Comparison of ENCODE assay signal across 11 cellular contexts in genomic region chr11:87454246-87454645, GRCh38.
DNase-seq lines count a peak whose midpoint lies in the region; ATAC-seq lines count a peak whose summit lies in the region.
"Had no signal": no experiment of that assay in that cellular context is flagged by ENCODE, and none has a peak within 500 bp of the region (broad histone marks: within the 10 kb centered on the region; RNA-seq: fewer than 3 reads in every experiment).

No MANE protein-coding gene starts in this region.

- peak; percentile 35 for DNase-seq in COR-L47 (lab: John Stamatoyannopoulos, UW)
- peak; percentile 97 for DNase-seq in SK-N-DZ (ENCODE audit: low spot score)
- DNase-seq in activated T-helper 1 cell treated with anti-CD3 and anti-CD28 coated beads, Interleukin-12 subunit alpha, Interleukin-12 subunit beta, Interleukin-2, Interleukin-4 antibody, amounts not matched to agents 30 ng/mL and 10 ng/mL and 1 ng/mL, durations not matched to agents 14 hours and 24 hours and 36 hours (ENCODE audit: low spot score) = no peak
- no peak for DNase-seq in SIG-M5 (lab: John Stamatoyannopoulos, UW)
- no peak for DNase-seq in NCI-H1092 treated with DMSO at 0.1 percent for 48 hours (lab: John Stamatoyannopoulos, UW)
- DNase-seq in GM19240 (ENCODE audit: insufficient read length, low spot score) = no peak
- DNase-seq: small intestine had no signal

- no peaks in the 10 kb centered on the region for H3K9me3 Mint-ChIP-seq in activated T-helper 1 cell treated with anti-CD3 and anti-CD28 coated beads, Interleukin-12 subunit alpha, Interleukin-12 subunit beta, Interleukin-2, Interleukin-4 antibody, amounts not matched to agents 30 ng/mL and 10 ng/mL and 1 ng/mL, durations not matched to agents 14 hours and 24 hours and 36 hours
- H3K9me3 Mint-ChIP-seq: stimulated activated naive CD8-positive, alpha-beta T cell treated with anti-CD3 and anti-CD28 coated beads, Interleukin-15, Interleukin-2, amounts not matched to agents 100 ng/mL and 50 ng/mL, for 24 hours had no signal

- ATAC-seq in GM19463 (IDR thresholded peaks at IDR 0.05; ENCODE audit: unreplicated experiment) = peak; percentile 61
- peak; percentile 88 for ATAC-seq in HG03103 (IDR thresholded peaks at IDR 0.05; ENCODE audit: low read depth, unreplicated experiment)
- ATAC-seq: activated CD4-positive, CD25-positive, alpha-beta regulatory T cell treated with anti-CD3 and anti-CD28 coated beads, Interleukin-2, amount 50 U/mL, for 24 hours had no signal

- no peaks in the 10 kb centered on the region for H3K36me3 Mint-ChIP-seq in activated T-helper 1 cell treated with anti-CD3 and anti-CD28 coated beads, Interleukin-12 subunit alpha, Interleukin-12 subunit beta, Interleukin-2, Interleukin-4 antibody, amounts not matched to agents 30 ng/mL and 10 ng/mL and 1 ng/mL, durations not matched to agents 14 hours and 24 hours and 36 hours (ENCODE audit: low read depth)

- no peak overlapping the region for H3K4me3 Mint-ChIP-seq in activated T-helper 1 cell treated with anti-CD3 and anti-CD28 coated beads, Interleukin-12 subunit alpha, Interleukin-12 subunit beta, Interleukin-2, Interleukin-4 antibody, amounts not matched to agents 30 ng/mL and 10 ng/mL and 1 ng/mL, durations not matched to agents 14 hours and 24 hours and 36 hours
- H3K4me3 Mint-ChIP-seq: stimulated activated naive CD8-positive, alpha-beta T cell treated with anti-CD3 and anti-CD28 coated beads, Interleukin-15, Interleukin-2, amounts not matched to agents 100 ng/mL and 50 ng/mL, for 24 hours had no signal

- intact Hi-C loops in activated T-helper 1 cell treated with anti-CD3 and anti-CD28 coated beads, Interleukin-12 subunit alpha, Interleukin-12 subunit beta, Interleukin-2, Interleukin-4 antibody, amounts not matched to agents 30 ng/mL and 10 ng/mL and 1 ng/mL, durations not matched to agents 14 hours and 24 hours and 36 hours (cut with micrococcal nuclease) = no loop called here

- no peaks in the 10 kb centered on the region for H3K4me1 Mint-ChIP-seq in activated T-helper 1 cell treated with anti-CD3 and anti-CD28 coated beads, Interleukin-12 subunit alpha, Interleukin-12 subunit beta, Interleukin-2, Interleukin-4 antibody, amounts not matched to agents 30 ng/mL and 10 ng/mL and 1 ng/mL, durations not matched to agents 14 hours and 24 hours and 36 hours (ENCODE audit: low read depth)

- H3K27ac Mint-ChIP-seq in activated T-helper 1 cell treated with anti-CD3 and anti-CD28 coated beads, Interleukin-12 subunit alpha, Interleukin-12 subunit beta, Interleukin-2, Interleukin-4 antibody, amounts not matched to agents 30 ng/mL and 10 ng/mL and 1 ng/mL, durations not matched to agents 14 hours and 24 hours and 36 hours = no peak overlapping the region
- H3K27ac Mint-ChIP-seq: stimulated activated naive CD8-positive, alpha-beta T cell treated with anti-CD3 and anti-CD28 coated beads, Interleukin-15, Interleukin-2, amounts not matched to agents 100 ng/mL and 50 ng/mL, for 24 hours had no signal

- H3K27me3 Mint-ChIP-seq in activated T-helper 1 cell treated with anti-CD3 and anti-CD28 coated beads, Interleukin-12 subunit alpha, Interleukin-12 subunit beta, Interleukin-2, Interleukin-4 antibody, amounts not matched to agents 30 ng/mL and 10 ng/mL and 1 ng/mL, durations not matched to agents 14 hours and 24 hours and 36 hours (ENCODE audit: insufficient read depth) = no peaks in the 10 kb centered on the region
- H3K27me3 Mint-ChIP-seq: stimulated activated naive CD8-positive, alpha-beta T cell treated with anti-CD3 and anti-CD28 coated beads, Interleukin-15, Interleukin-2, amounts not matched to agents 100 ng/mL and 50 ng/mL, for 24 hours had no signal

Comparison
In these comparisons a context has a peak if more than half of its experiments do, and no peak if none do; other contexts are left out.
1. DNase-seq: peak in COR-L47 (single experiment) and SK-N-DZ (single experiment); none in activated T-helper 1 cell treated with anti-CD3 and anti-CD28 coated beads, Interleukin-12 subunit alpha, Interleukin-12 subunit beta, Interleukin-2, Interleukin-4 antibody, amounts not matched to agents 30 ng/mL and 10 ng/mL and 1 ng/mL, durations not matched to agents 14 hours and 24 hours and 36 hours (single experiment), SIG-M5 (single experiment), NCI-H1092 treated with DMSO at 0.1 percent for 48 hours (single experiment) and GM19240 (single experiment).